Comparison of ENCODE assay signal across 11 cellular contexts in the genomic region with DNA sequence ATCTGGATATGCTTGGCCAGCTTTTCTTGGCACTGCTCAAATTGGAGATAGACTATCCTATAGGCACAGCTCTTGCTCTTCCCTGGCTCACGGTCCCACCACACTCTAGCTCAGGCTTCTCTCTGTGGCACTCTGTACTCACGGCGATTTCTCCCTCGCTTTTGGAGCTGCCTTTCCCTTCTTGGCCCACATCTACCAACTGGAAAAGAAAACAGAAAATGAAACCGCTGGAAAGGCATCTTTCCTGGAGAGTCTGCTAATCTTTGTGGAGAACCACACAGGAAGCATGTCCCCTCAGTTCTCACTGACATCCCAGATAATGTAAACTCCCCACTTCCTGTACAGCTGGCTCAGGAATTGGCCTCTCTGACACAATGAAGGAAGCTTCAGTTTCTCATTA.
DNase-seq lines count a peak whose midpoint lies in the region; ATAC-seq and TF ChIP-seq lines count a peak whose summit lies in the region.
"Had no signal": no experiment of that assay in that cellular context is flagged by ENCODE, and none has a peak within 500 bp of the region (broad histone marks: within the 10 kb centered on the region; RNA-seq: fewer than 3 reads in every experiment).

No MANE protein-coding gene starts in this region.

- H3K36me3 ChIP-seq in SJSA1, result no peaks in the 10 kb centered on the region

- no peaks in the 10 kb centered on the region for H3K9me3 ChIP-seq in SJSA1 (replicated peaks)

- H3K4me3 ChIP-seq in SJSA1, result peak overlapping the region; percentile 26
- H3K4me3 ChIP-seq in foreskin fibroblast (ENCODE audit: low read depth in 1 of 2, low read length in 2 of 2), result peak overlapping the region; percentile 18 to 46

- no peaks in the 10 kb centered on the region for H3K27me3 ChIP-seq in SJSA1 (replicated peaks)

- ATAC-seq in sciatic nerve, result peak; percentile 67
- no peak for ATAC-seq in GM18520 (IDR thresholded peaks at IDR 0.05; ENCODE audit: unreplicated experiment)

- H3K4me1 ChIP-seq in SJSA1 (replicated peaks), result peaks cover 18% of the 10 kb centered on the region

- DNase-seq in Daoy (ENCODE audit: low read depth), result peak; percentile 87
- peak; percentile 75 to 91 for DNase-seq in SJSA1 (ENCODE audit: low read depth in 1 of 2, low spot score in 2 of 2)
- DNase-seq in foreskin fibroblast, result peak; percentile 63 to 74
- DNase-seq in sciatic nerve (ENCODE audit: low spot score), result no peak
- DNase-seq in NCI-H524 (lab: John Stamatoyannopoulos, UW), result no peak
- DNase-seq in stimulated activated CD4-positive, alpha-beta T cell treated with anti-CD3 and anti-CD28 coated beads, Interleukin-4, amount 100 ng/mL, for 4 hours, result no peak
- DNase-seq in DMS153 (lab: John Stamatoyannopoulos, UW), result no peak
- DNase-seq: activated CD8-positive, alpha-beta memory T cell treated with anti-CD3 and anti-CD28 coated beads for 24 hours; glutamatergic neuron; NCI-H2171 treated with DMSO at 0.1 percent for 48 hours had no signal

- no peak for TF ChIP-seq CTCF in foreskin fibroblast (IDR thresholded peaks at IDR 0.05; ENCODE audit: low read depth, low read length)

- intact Hi-C loops in sciatic nerve (cut with DNase I), result no loop called here

- peak overlapping the region; percentile 66 for H3K27ac ChIP-seq in SJSA1

Comparison
In these comparisons a context has a peak if more than half of its experiments do, and no peak if none do; other contexts are left out.
1. DNase-seq: peak in Daoy (single experiment), SJSA1 (2 of 2) and foreskin fibroblast (2 of 2); none in sciatic nerve (single experiment), NCI-H524 (0 of 2), stimulated activated CD4-positive, alpha-beta T cell treated with anti-CD3 and anti-CD28 coated beads, Interleukin-4, amount 100 ng/mL, for 4 hours (0 of 2) and DMS153 (single experiment).